ENCODE assay signal across 18 cellular contexts in genomic region chr9:134834957-134835419, GRCh38. TPM values are rescaled to one million over a fixed set of nuclear protein-coding genes. Genes with fewer than 3 reads are reported as not detected.
"Had no signal": no experiment of that assay in that cellular context is flagged by ENCODE, and none has a peak within 500 bp of the region (broad histone marks: within the 10 kb centered on the region; RNA-seq: fewer than 3 reads in every experiment).

No MANE protein-coding gene starts in this region.

- ATAC-seq: activated CD8-positive, alpha-beta T cell treated with anti-CD3 and anti-CD28 coated beads for 36 hours; K562; T-helper 17 cell had no signal

- H3K4me1 ChIP-seq: ascending aorta, Peyer's patch had no signal

- H3K4me3 Mint-ChIP-seq: activated CD8-positive, alpha-beta T cell treated with anti-CD3 and anti-CD28 coated beads for 36 hours; activated naive CD4-positive, alpha-beta T cell treated with anti-CD3 and anti-CD28 coated beads, Interleukin-2, amount 50 U/mL, for 24 hours; brain; T-helper 17 cell had no signal

- H3K36me3 Mint-ChIP-seq: activated naive CD4-positive, alpha-beta T cell treated with anti-CD3 and anti-CD28 coated beads, Interleukin-2, amount 50 U/mL, for 24 hours; brain had no signal

- DNase-seq: activated CD4-positive, alpha-beta T cell treated with anti-CD3 and anti-CD28 coated beads, Interleukin-2, amount 50 U/mL, for 1 hour; activated CD4-positive, CD25-positive, alpha-beta regulatory T cell; activated CD8-positive, alpha-beta memory T cell treated with anti-CD3 and anti-CD28 coated beads, Interleukin-2, amount 50 U/mL, for 4 hours; activated CD8-positive, alpha-beta T cell treated with anti-CD3 and anti-CD28 coated beads for 36 hours; Karpas-422; NCI-H1105 treated with DMSO at 0.1 percent for 48 hours; NCI-H1436 treated with DMSO at 0.1 percent for 48 hours; NCI-H187; NCI-H2081; Peyer's patch; SIG-M5; T-helper 17 cell; T1000 had no signal

- H3K9me3 ChIP-seq: ascending aorta, Peyer's patch had no signal

- H3K27ac Mint-ChIP-seq: activated CD8-positive, alpha-beta T cell treated with anti-CD3 and anti-CD28 coated beads for 36 hours; activated naive CD4-positive, alpha-beta T cell treated with anti-CD3 and anti-CD28 coated beads, Interleukin-2, amount 50 U/mL, for 24 hours; T-helper 17 cell had no signal

- FAIRE-seq: K562, TTC549 had no signal

- H3K27me3 Mint-ChIP-seq: activated CD8-positive, alpha-beta T cell treated with anti-CD3 and anti-CD28 coated beads for 36 hours; activated naive CD4-positive, alpha-beta T cell treated with anti-CD3 and anti-CD28 coated beads, Interleukin-2, amount 50 U/mL, for 24 hours; T-helper 17 cell had no signal

- H3K27me3 ChIP-seq: ascending aorta, Peyer's patch had no signal

- H3K9me3 Mint-ChIP-seq: activated CD8-positive, alpha-beta T cell treated with anti-CD3 and anti-CD28 coated beads for 36 hours; activated naive CD4-positive, alpha-beta T cell treated with anti-CD3 and anti-CD28 coated beads, Interleukin-2, amount 50 U/mL, for 24 hours; brain had no signal

- H3K27ac ChIP-seq: ascending aorta, Peyer's patch had no signal

- H3K4me1 Mint-ChIP-seq: activated naive CD4-positive, alpha-beta T cell treated with anti-CD3 and anti-CD28 coated beads, Interleukin-2, amount 50 U/mL, for 24 hours; brain; T-helper 17 cell had no signal

- H3K4me3 ChIP-seq: ascending aorta, K562, Peyer's patch had no signal

RNA-seq across cellular contexts. Expression of gene FCN2, which starts 45.6 kb away (rescaled TPM):
- total RNA-seq: activated CD8-positive, alpha-beta T cell treated with anti-CD3 and anti-CD28 coated beads for 36 hours; ascending aorta; K562; Peyer's patch; T-helper 17 cell had no signal
- polyA plus RNA-seq: K562 had no signal
